In the genomic region with DNA sequence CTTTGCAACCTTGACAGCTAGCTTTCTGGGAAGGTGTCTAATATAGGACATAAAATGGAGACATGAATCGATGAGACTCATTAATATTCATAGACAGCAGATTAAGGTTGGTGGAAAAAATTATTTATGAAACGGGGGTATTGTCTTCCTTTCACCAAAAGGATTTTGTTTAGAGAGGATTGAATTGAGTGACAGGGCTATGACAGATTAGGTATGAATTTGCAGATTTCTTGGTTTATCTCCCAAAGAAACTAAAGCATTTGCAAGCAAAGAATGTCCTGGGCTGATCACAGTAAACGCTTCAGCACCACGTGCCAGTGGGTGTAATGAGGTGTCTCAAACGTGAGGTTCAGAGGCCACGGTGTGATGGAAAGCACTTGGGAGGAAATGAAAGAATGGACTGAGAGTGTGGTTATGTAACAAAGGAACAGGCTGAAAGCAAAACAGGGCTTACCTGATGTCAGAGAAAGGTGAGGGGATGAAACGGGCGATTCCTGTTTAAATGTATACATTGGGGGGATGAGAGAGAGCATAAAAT, we compare ENCODE assay signal across 1 cellular context.
TF ChIP-seq lines count a peak whose summit lies in the region.

No MANE protein-coding gene starts in this region.

TF ChIP-seq in HepG2, 621 proteins besides CTCF, POLR2A, EP300 and RAD21 (continued from another document):
- TF ChIP-seq CHD2 (IDR thresholded peaks at IDR 0.05; ENCODE audit: low read depth, low read length) (no peak), ZNF264 (CRISPR knock-in tag; IDR thresholded peaks at IDR 0.05) (no peak), ZKSCAN8 (CRISPR knock-in tag; IDR thresholded peaks at IDR 0.05; ENCODE audit: borderline replicate concordance) (no peak), ZNF230 (CRISPR knock-in tag; IDR thresholded peaks at IDR 0.05) (no peak), NCOA1 (CRISPR knock-in tag; IDR thresholded peaks at IDR 0.05) (no peak), ZNF7 (CRISPR knock-in tag; IDR thresholded peaks at IDR 0.05) (no peak), ZNF672 (CRISPR knock-in tag; IDR thresholded peaks at IDR 0.05) (no peak), ATM (IDR thresholded peaks at IDR 0.05; ENCODE audit: borderline replicate concordance) (no peak), ZNF629 (CRISPR knock-in tag; conservative IDR thresholded peaks at IDR 0.05) (no peak), TCF7L2 (IDR thresholded peaks at IDR 0.05; ENCODE audit: low read depth, low read length) (no peak), ZNF274 (CRISPR knock-in tag; IDR thresholded peaks at IDR 0.05) (no peak), PPARG (CRISPR knock-in tag; conservative IDR thresholded peaks at IDR 0.05) (no peak), NFIC (IDR thresholded peaks at IDR 0.05; ENCODE audit: low read length) (no peak)
- TF ChIP-seq, protein P1, sequence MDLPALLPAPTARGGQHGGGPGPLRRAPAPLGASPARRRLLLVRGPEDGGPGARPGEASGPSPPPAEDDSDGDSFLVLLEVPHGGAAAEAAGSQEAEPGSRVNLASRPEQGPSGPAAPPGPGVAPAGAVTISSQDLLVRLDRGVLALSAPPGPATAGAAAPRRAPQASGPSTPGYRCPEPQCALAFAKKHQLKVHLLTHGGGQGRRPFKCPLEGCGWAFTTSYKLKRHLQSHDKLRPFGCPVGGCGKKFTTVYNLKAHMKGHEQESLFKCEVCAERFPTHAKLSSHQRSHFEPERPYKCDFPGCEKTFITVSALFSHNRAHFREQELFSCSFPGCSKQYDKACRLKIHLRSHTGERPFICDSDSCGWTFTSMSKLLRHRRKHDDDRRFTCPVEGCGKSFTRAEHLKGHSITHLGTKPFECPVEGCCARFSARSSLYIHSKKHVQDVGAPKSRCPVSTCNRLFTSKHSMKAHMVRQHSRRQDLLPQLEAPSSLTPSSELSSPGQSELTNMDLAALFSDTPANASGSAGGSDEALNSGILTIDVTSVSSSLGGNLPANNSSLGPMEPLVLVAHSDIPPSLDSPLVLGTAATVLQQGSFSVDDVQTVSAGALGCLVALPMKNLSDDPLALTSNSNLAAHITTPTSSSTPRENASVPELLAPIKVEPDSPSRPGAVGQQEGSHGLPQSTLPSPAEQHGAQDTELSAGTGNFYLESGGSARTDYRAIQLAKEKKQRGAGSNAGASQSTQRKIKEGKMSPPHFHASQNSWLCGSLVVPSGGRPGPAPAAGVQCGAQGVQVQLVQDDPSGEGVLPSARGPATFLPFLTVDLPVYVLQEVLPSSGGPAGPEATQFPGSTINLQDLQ (CRISPR knock-in tag; IDR thresholded peaks at IDR 0.05): no peak
- TF ChIP-seq, protein P2, sequence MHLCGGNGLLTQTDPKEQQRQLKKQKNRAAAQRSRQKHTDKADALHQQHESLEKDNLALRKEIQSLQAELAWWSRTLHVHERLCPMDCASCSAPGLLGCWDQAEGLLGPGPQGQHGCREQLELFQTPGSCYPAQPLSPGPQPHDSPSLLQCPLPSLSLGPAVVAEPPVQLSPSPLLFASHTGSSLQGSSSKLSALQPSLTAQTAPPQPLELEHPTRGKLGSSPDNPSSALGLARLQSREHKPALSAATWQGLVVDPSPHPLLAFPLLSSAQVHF (CRISPR knock-in tag; IDR thresholded peaks at IDR 0.05): no peak
- TF ChIP-seq, protein P3, sequence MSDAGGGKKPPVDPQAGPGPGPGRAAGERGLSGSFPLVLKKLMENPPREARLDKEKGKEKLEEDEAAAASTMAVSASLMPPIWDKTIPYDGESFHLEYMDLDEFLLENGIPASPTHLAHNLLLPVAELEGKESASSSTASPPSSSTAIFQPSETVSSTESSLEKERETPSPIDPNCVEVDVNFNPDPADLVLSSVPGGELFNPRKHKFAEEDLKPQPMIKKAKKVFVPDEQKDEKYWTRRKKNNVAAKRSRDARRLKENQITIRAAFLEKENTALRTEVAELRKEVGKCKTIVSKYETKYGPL (CRISPR knock-in tag; IDR thresholded peaks at IDR 0.05): no peak
